In the genomic region with DNA sequence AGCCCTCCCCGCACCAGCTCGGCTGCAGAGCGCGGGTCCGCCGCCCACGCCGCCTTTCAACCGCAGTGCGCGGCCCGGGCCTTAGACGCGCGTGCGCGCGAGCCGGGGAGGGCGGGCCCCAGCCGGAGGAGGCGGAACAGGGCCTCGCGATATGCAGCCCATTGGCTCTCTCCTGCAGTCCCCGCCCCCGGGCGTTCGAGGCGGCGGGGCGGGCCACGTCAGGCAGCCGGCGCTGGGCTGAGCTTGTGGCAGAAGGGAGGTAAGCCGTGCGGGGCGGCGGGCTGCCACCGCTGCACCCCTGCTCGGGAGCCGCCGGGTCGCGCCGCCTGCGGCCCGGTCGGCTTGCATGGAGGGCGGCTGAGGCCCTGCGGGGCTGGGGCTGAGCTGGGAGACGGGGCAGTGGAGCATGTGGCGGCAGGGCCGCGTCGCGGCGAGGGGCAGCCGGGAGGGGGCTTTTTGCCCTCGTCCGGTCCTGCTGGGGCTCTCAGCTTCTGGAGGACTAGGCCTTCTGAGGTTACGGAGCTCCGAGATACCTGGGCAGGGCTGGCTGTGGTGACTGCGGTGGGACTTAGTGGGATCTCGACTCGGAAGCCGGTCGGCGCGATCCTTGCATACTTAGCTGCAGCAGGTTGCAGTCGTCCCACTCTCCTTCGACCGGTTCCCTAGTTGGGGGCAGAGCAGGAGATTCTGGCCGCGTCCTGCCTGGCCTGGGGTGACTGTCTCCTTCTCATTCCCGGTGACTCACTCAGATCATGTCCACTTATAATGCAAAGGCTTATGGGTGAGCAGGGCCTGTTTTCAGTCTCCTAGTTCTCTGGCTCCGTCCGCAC, we compare ENCODE assay signal across 8 cellular contexts. TPM values are rescaled to one million over a fixed set of nuclear protein-coding genes. Genes with fewer than 3 reads are reported as not detected.
DNase-seq lines count a peak whose midpoint lies in the region; ATAC-seq and TF ChIP-seq lines count a peak whose summit lies in the region.

FOCAD (plus strand) TSS at position 225 of the 830 bp plus-strand sequence. CDS start 31,095 bp downstream, outside the sequence.

- ATAC-seq in GM18907 (IDR thresholded peaks at IDR 0.05; ENCODE audit: unreplicated experiment) (peak; percentile 99), HG03159 (IDR thresholded peaks at IDR 0.05; ENCODE audit: unreplicated experiment) (peak; percentile 97)

- H3K4me3 Mint-ChIP-seq in chondrocyte (ENCODE audit: unreplicated experiment) = peak within 1 kb of the TSS; percentile 88

- no peaks in the 10 kb centered on the region for H3K36me3 Mint-ChIP-seq in chondrocyte (ENCODE audit: low read depth)

- POLR2A ChIA-PET in AG04450 (lab: Yijun Ruan, JAX) = interaction anchor here (1.0 to 1.8 kb wide), 10 partner anchors 10 to 331 kb away, joined by 3 to 18 read pairs (median 4); partner anchors contain the start of gene MLLT3

- peak within 1 kb of the TSS; percentile 95 for H3K27ac Mint-ChIP-seq in chondrocyte (ENCODE audit: unreplicated experiment)

- H3K9me3 Mint-ChIP-seq in chondrocyte (ENCODE audit: low read depth) = no peaks in the 10 kb centered on the region

- no peaks in the 10 kb centered on the region for H3K27me3 ChIP-seq in AG04450 (ENCODE audit: control insufficient read depth, insufficient read depth, low read length)

- H3K4me1 Mint-ChIP-seq in chondrocyte (ENCODE audit: low read depth) = peaks cover 25% of the 10 kb centered on the region

- H3K27me3 Mint-ChIP-seq in chondrocyte (ENCODE audit: low read depth) = no peaks in the 10 kb centered on the region

- no peaks in the 10 kb centered on the region for H3K9me3 ChIP-seq in AG04450 (ENCODE audit: control insufficient read depth, insufficient read depth, low read length)

- TF ChIP-seq CTCF in AG04450 (IDR thresholded peaks at IDR 0.05; ENCODE audit: low read depth, low read length) (no peak), chondrocyte (IDR thresholded peaks at IDR 0.05) (peak; percentile 11)

- CTCF ChIA-PET in AG04450 (lab: Charles Lee) = interaction anchor here (0.6 to 1.5 kb wide), 6 partner anchors 13 to 304 kb away, joined by 3 to 7 read pairs (median 4); no protein-coding TSS in a partner anchor

- peak within 1 kb of the TSS; percentile 85 for H3K4me3 ChIP-seq in AG04450 (ENCODE audit: low read depth, low read length)

- H3K27ac ChIP-seq in AG04450 (ENCODE audit: low read depth, low read length) = peak within 1 kb of the TSS; percentile 86

- DNase-seq in AG04450 (ENCODE audit: low read depth, low spot score) = peak; percentile 79
- DNase-seq in NCI-H2227 treated with DMSO at 0.1 percent for 48 hours (lab: John Stamatoyannopoulos, UW) = peak; percentile 92
- DNase-seq in activated CD4-positive, alpha-beta T cell treated with anti-CD3 and anti-CD28 coated beads for 24 hours (ENCODE audit: low read depth in 2 of 2) = peak; percentile 90 to 92
- DNase-seq in chondrocyte (ENCODE audit: low spot score) = peak; percentile 99
- DNase-seq in kidney glomerular epithelial cell (lab: John Stamatoyannopoulos, UW) = peak; percentile 89
- DNase-seq in stimulated activated CD4-positive, alpha-beta T cell treated with anti-CD3 and anti-CD28 coated beads, Interleukin-1b, Interleukin-23, amount 100 ng/mL, for 1 hour (ENCODE audit: low read depth in 2 of 2) = peak; percentile 87 to 88

RNA-seq across cellular contexts. Expression of gene FOCAD, which starts in this region (rescaled TPM):
- polyA plus RNA-seq in AG04450 (2011; rRNA removed) = 45.1 and 49.7 TPM in 2 replicates
- 90.3 and 100 TPM in 2 replicates for polyA minus RNA-seq in AG04450 (2011; rRNA and poly(A)+ RNA removed)
- 26.2 to 51.1 TPM (median 28.7 TPM) in 3 replicates for total RNA-seq in chondrocyte

Comparison
In these comparisons a context has a peak if more than half of its experiments do, and no peak if none do; other contexts are left out.
1. Peak in every context shown above with its lines: DNase-seq, ATAC-seq, H3K4me3 ChIP-seq and H3K27ac ChIP-seq.